19 cellular contexts compared by ENCODE assay signal in the genomic region with DNA sequence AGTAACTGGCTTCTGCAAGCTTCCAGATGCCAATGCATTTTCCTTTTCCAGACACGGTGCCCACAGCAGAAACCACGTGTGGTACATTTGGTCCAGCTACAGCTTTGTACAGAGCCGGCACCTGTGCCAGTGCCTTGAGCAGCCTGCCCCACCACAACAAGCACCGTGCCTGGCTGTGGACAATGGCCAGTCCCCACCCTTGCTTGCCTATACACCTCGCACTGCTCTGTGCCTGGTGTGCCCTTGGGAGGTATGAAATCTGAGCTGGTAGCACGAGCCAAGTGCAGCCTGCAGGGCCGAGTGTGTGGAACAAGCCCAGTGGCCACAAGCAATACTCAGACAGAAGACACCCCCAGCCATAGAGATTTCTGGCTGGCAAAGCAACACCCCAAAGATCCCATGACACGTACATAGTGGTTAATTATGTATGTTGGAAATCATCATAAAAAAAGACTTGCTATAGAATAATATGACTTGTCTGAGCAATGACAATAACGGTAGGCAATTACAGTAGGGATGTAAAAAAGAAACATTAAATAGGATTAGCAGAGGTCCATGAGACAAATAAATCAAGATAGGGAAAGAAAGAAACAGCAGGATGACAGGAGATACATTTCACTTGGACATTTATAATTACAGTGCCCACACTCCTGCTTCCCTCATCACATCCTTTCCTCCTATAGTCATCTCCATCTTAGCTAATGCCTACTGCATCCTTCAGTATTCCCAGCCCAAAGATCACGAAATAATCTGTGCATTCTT.
"Had no signal": no experiment of that assay in that cellular context is flagged by ENCODE, and none has a peak within 500 bp of the region (broad histone marks: within the 10 kb centered on the region; RNA-seq: fewer than 3 reads in every experiment).

No MANE protein-coding gene starts in this region.

- H3K36me3 Mint-ChIP-seq: activated naive CD8-positive, alpha-beta T cell had no signal

- H3K9me3 Mint-ChIP-seq: neural crest cell had no signal

- H3K36me3 ChIP-seq: cardiac muscle cell, gastrocnemius medialis, heart left ventricle, left lung, right atrium auricular region, tibial nerve, vagina had no signal

- ATAC-seq: activated CD4-positive, alpha-beta T cell treated with anti-CD3 and anti-CD28 coated beads for 36 hours; esophagus mucosa; gastrocnemius medialis; heart left ventricle; left lung had no signal

- H3K9me3 ChIP-seq: gastrocnemius medialis, heart left ventricle, left lung, right atrium auricular region, tibial nerve, vagina had no signal

- H3K4me3 Mint-ChIP-seq: activated CD4-positive, alpha-beta T cell treated with anti-CD3 and anti-CD28 coated beads for 36 hours; activated naive CD8-positive, alpha-beta T cell; dendritic cell treated with granulocyte-macrophage colony-stimulating factor and Interleukin-4, amounts not matched to agents 40 ng/mL and 50 ng/mL, for 4 days; neural crest cell; stimulated activated naive CD8-positive, alpha-beta T cell treated with anti-CD3 and anti-CD28 coated beads, Interleukin-15, Interleukin-2, amounts not matched to agents 100 ng/mL and 50 ng/mL, for 24 hours had no signal

- H3K4me1 Mint-ChIP-seq: activated CD4-positive, alpha-beta T cell treated with anti-CD3 and anti-CD28 coated beads for 36 hours; neural crest cell had no signal

- H3K27me3 ChIP-seq: cardiac muscle cell, gastrocnemius medialis, heart left ventricle, left lung, right atrium auricular region, tibial nerve, vagina had no signal

- H3K27ac ChIP-seq: cardiac muscle cell, gastrocnemius medialis, heart left ventricle, left lung, right atrium auricular region, skin epidermis, tibial nerve, vagina had no signal

- H3K27me3 Mint-ChIP-seq: activated CD4-positive, alpha-beta T cell treated with anti-CD3 and anti-CD28 coated beads for 36 hours; activated naive CD8-positive, alpha-beta T cell; dendritic cell treated with granulocyte-macrophage colony-stimulating factor and Interleukin-4, amounts not matched to agents 40 ng/mL and 50 ng/mL, for 4 days; progenitor cell of endocrine pancreas; stimulated activated naive CD8-positive, alpha-beta T cell treated with anti-CD3 and anti-CD28 coated beads, Interleukin-15, Interleukin-2, amounts not matched to agents 100 ng/mL and 50 ng/mL, for 24 hours had no signal

- H3K4me3 ChIP-seq: cardiac muscle cell, gastrocnemius medialis, heart left ventricle, left lung, right atrium auricular region, skin epidermis, tibial nerve, vagina had no signal

- H3K4me1 ChIP-seq: gastrocnemius medialis, heart left ventricle, left lung, right atrium auricular region, tibial nerve, vagina had no signal

- DNase-seq: activated CD4-positive, alpha-beta T cell treated with anti-CD3 and anti-CD28 coated beads for 36 hours; activated CD4-positive, alpha-beta T cell treated with anti-CD3 and anti-CD28 coated beads, Interleukin-2, amount 50 U/mL, for 48 hours; activated gamma-delta T cell treated with Interleukin-2 at 50 U/mL for 16 hours; effector CD8-positive, alpha-beta T cell; gastrocnemius medialis; mammary epithelial cell had no signal

- H3K27ac Mint-ChIP-seq: activated CD4-positive, alpha-beta T cell treated with anti-CD3 and anti-CD28 coated beads for 36 hours; activated naive CD8-positive, alpha-beta T cell; dendritic cell treated with granulocyte-macrophage colony-stimulating factor and Interleukin-4, amounts not matched to agents 40 ng/mL and 50 ng/mL, for 4 days; progenitor cell of endocrine pancreas; stimulated activated naive CD8-positive, alpha-beta T cell treated with anti-CD3 and anti-CD28 coated beads, Interleukin-15, Interleukin-2, amounts not matched to agents 100 ng/mL and 50 ng/mL, for 24 hours had no signal
